15 cellular contexts compared by ENCODE assay signal in the genomic region with DNA sequence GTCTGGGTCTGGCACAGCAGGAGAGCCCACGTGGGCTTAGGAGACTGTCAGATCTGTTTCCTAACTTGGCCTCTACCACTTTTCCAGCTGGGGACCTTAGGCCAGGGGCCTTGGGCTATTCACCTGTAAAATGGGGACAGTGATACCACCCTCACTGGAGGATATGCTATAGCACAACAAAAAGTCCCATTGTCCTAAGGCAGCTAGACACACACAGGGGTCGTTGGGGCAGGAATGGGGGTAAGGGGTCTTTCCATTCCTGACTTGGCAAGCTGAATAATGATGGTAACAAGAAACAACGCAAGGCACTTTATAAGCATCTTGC. TPM values are rescaled to one million over a fixed set of nuclear protein-coding genes. Genes with fewer than 3 reads are reported as not detected.
A peak's percentile ranks its signal among the peaks of the same experiment; 100 is the strongest.
DNase-seq lines count a peak whose midpoint lies in the region; ATAC-seq and TF ChIP-seq lines count a peak whose summit lies in the region.
"Had no signal": no experiment of that assay in that cellular context is flagged by ENCODE, and none has a peak within 500 bp of the region (broad histone marks: within the 10 kb centered on the region; RNA-seq: fewer than 3 reads in every experiment).

No MANE protein-coding gene starts in this region.

- no peak for DNase-seq in activated CD4-positive, alpha-beta T cell treated with anti-CD3 and anti-CD28 coated beads for 36 hours
- no peak for DNase-seq in activated CD4-positive, alpha-beta T cell treated with anti-CD3 and anti-CD28 coated beads, Interleukin-2, amount 50 U/mL, for 1 hour
- DNase-seq in effector memory CD8-positive, alpha-beta T cell = no peak
- DNase-seq in spleen (no peak), testis (no peak)
- DNase-seq: activated gamma-delta T cell, NCI-H1417 treated with DMSO at 0.1 percent for 48 hours, NCI-H526 treated with DMSO at 0.1 percent for 48 hours, SIG-M5 had no signal

- TF ChIP-seq CTCF in OCI-LY3 (IDR thresholded peaks at IDR 0.05; ENCODE audit: low read depth, low read length) (no peak), spleen (IDR thresholded peaks at IDR 0.05 in 8 of 11, conservative IDR thresholded peaks at IDR 0.05 in 3 of 11) (no peak), testis (IDR thresholded peaks at IDR 0.05) (no peak)

- H3K4me2 ChIP-seq in OCI-LY3 (ENCODE audit: low read length) = peak overlapping the region; percentile 6; the same call in 1 of the 2 replicates
- H3K4me2 ChIP-seq: A549 had no signal

- 45 to 50% (median 45%) methylated on average over 3 of the region's 3 CpGs for WGBS in spleen, 5 donors
- WGBS in testis, 2 donors = 66 to 72% methylated on average over 3 of the region's 3 CpGs

- peaks cover 78% of the 10 kb centered on the region for H3K4me1 ChIP-seq in OCI-LY3 (ENCODE audit: low read length)
- peaks cover 69 to 100% (median 98%) of the 10 kb centered on the region in 6 donors for H3K4me1 ChIP-seq in spleen
- H3K4me1 ChIP-seq in testis = peaks cover 50% of the 10 kb centered on the region

- peaks cover 24% of the 10 kb centered on the region for H3K79me2 ChIP-seq in OCI-LY3 (ENCODE audit: low read length)

- H4K20me1 ChIP-seq in OCI-LY3 (ENCODE audit: insufficient read depth, low read length) = no peaks in the 10 kb centered on the region

- H3K4me3 ChIP-seq in OCI-LY3 (ENCODE audit: low read length) = no peak overlapping the region
- H3K4me3 ChIP-seq in spleen = peak overlapping the region in 1 of 8 donors; percentile 30
- no peak overlapping the region for H3K4me3 ChIP-seq in testis
- H3K4me3 ChIP-seq: A549, mucosa of descending colon had no signal

- CTCF ChIA-PET in activated CD4-positive, alpha-beta T cell treated with anti-CD3 and anti-CD28 coated beads for 36 hours (lab: Charles Lee) = interaction anchor here (0.6 to 4.4 kb wide), 14 partner anchors 10 to 1481 kb away, joined by 3 to 23 read pairs (median 4); partner anchors contain the start of genes PDXP and POLR2F

- H2AFZ ChIP-seq in OCI-LY3 (ENCODE audit: low read depth, low read length) = no peak overlapping the region

- H3K4me3 Mint-ChIP-seq in activated CD4-positive, alpha-beta T cell treated with anti-CD3 and anti-CD28 coated beads for 36 hours = no peak overlapping the region
- peak overlapping the region; percentile 94 to 99 for H3K4me3 Mint-ChIP-seq in effector memory CD8-positive, alpha-beta T cell

- ATAC-seq in activated CD4-positive, alpha-beta T cell treated with anti-CD3 and anti-CD28 coated beads for 36 hours = no peak
- no peak for ATAC-seq in effector memory CD8-positive, alpha-beta T cell (replicated peaks)
- ATAC-seq in HG02798 (IDR thresholded peaks at IDR 0.05; ENCODE audit: poor library complexity, unreplicated experiment) = no peak
- no peak for ATAC-seq in GM18867 (IDR thresholded peaks at IDR 0.05; ENCODE audit: unreplicated experiment)
- ATAC-seq: mucosa of descending colon, sciatic nerve had no signal

- no peaks in the 10 kb centered on the region for H3K9me3 ChIP-seq in OCI-LY3 (ENCODE audit: insufficient read depth, low read length)
- H3K9me3 ChIP-seq in spleen = no peaks in the 10 kb centered on the region
- H3K9me3 ChIP-seq in testis = no peaks in the 10 kb centered on the region
- H3K9me3 ChIP-seq: A549, mucosa of descending colon had no signal

- H3K27me3 Mint-ChIP-seq in activated CD4-positive, alpha-beta T cell treated with anti-CD3 and anti-CD28 coated beads for 36 hours = no peaks in the 10 kb centered on the region
- no peaks in the 10 kb centered on the region for H3K27me3 Mint-ChIP-seq in effector memory CD8-positive, alpha-beta T cell

- H3K36me3 ChIP-seq in OCI-LY3 (replicated peaks; ENCODE audit: low read depth, low read length) (peaks cover 8% of the 10 kb centered on the region), spleen (peaks cover 0 to 21% (median 7%) of the 10 kb centered on the region in 6 donors), testis (ENCODE audit: low read depth, missing control alignments) (no peaks in the 10 kb centered on the region)

- peak overlapping the region; percentile 11; the same call in 1 of the 2 replicates for H3K9ac ChIP-seq in OCI-LY3 (ENCODE audit: low read length)

- TF ChIP-seq POLR2A in spleen (IDR thresholded peaks at IDR 0.05) = no peak
- no peak for TF ChIP-seq POLR2A in testis (IDR thresholded peaks at IDR 0.05)

- H3K27ac Mint-ChIP-seq in activated CD4-positive, alpha-beta T cell treated with anti-CD3 and anti-CD28 coated beads for 36 hours = peak overlapping the region; percentile 65
- peak overlapping the region; percentile 86 to 96 for H3K27ac Mint-ChIP-seq in effector memory CD8-positive, alpha-beta T cell

- intact Hi-C loops in activated CD4-positive, alpha-beta T cell treated with anti-CD3 and anti-CD28 coated beads for 36 hours (cut with DNase I, micrococcal nuclease) = loop anchor here in 1 of 2 experiments (5.0 kb wide), 1 partner anchor 170 kb away; the partner anchor contains the start of gene GCAT
- intact Hi-C loops in spleen (cut with DNase I; ENCODE audit: low total_unique reads) = no loop called here
- intact Hi-C loops in testis (cut with DNase I; ENCODE audit: low total_unique reads) = no loop called here

- POLR2A ChIA-PET in activated CD4-positive, alpha-beta T cell treated with anti-CD3 and anti-CD28 coated beads for 36 hours (lab: Charles Lee) = interaction anchor here (1.6 to 1.8 kb wide), 2 partner anchors 10 to 21 kb away, joined by 8 to 10 read pairs; partner anchors contain the start of gene PDXP

- peaks cover 14% of the 10 kb centered on the region for H3K36me3 Mint-ChIP-seq in activated CD4-positive, alpha-beta T cell treated with anti-CD3 and anti-CD28 coated beads for 36 hours (ENCODE audit: low read depth)
- peaks cover 20% of the 10 kb centered on the region for H3K36me3 Mint-ChIP-seq in effector memory CD8-positive, alpha-beta T cell (ENCODE audit: insufficient read depth)

- H3K27ac ChIP-seq in OCI-LY3 (ENCODE audit: low read length) (peak overlapping the region; percentile 41; the same call in 1 of the 2 replicates), spleen (peak overlapping the region; percentile 36 to 96 (median 90)), testis (peak overlapping the region in 1 of 2 donors; percentile 25)
- H3K27ac ChIP-seq: A549 had no signal

- H3K4me1 Mint-ChIP-seq in activated CD4-positive, alpha-beta T cell treated with anti-CD3 and anti-CD28 coated beads for 36 hours = peaks cover 70% of the 10 kb centered on the region
- H3K4me1 Mint-ChIP-seq in effector memory CD8-positive, alpha-beta T cell (ENCODE audit: low read depth in 2 of 2) = peaks cover 60 to 64% of the 10 kb centered on the region in 2 donors

- no peaks in the 10 kb centered on the region for H3K9me3 Mint-ChIP-seq in activated CD4-positive, alpha-beta T cell treated with anti-CD3 and anti-CD28 coated beads for 36 hours (ENCODE audit: low read depth)
- no peaks in the 10 kb centered on the region for H3K9me3 Mint-ChIP-seq in effector memory CD8-positive, alpha-beta T cell

- H3K27me3 ChIP-seq in OCI-LY3 (ENCODE audit: low read depth, low read length) = no peaks in the 10 kb centered on the region
- peaks cover 0 to 8% (median 0%) of the 10 kb centered on the region in 7 donors for H3K27me3 ChIP-seq in spleen (replicated peaks in 1 of 7)
- H3K27me3 ChIP-seq in testis = no peaks in the 10 kb centered on the region

RNA-seq across cellular contexts. Expression of gene SH3BP1, which starts 2.6 kb away (rescaled TPM):
- total RNA-seq in activated CD4-positive, alpha-beta T cell treated with anti-CD3 and anti-CD28 coated beads for 36 hours = 10 to 100 TPM; 86.5 to 98.2 TPM
- total RNA-seq in spleen (10 to 100 TPM; 38.0 to 78.9 (median 61.2) TPM), testis (10 to 100 TPM; 15.7 to 23.6 TPM)
- polyA plus RNA-seq in spleen (10 to 100 TPM; 17.7 to 51.7 (median 35.2) TPM), testis (ENCODE audit: insufficient read depth, low read depth, low replicate concordance) (11.9 TPM)

RNA-seq across cellular contexts. Expression of gene PDXP, which starts 21.6 kb away (rescaled TPM):
- total RNA-seq in activated CD4-positive, alpha-beta T cell treated with anti-CD3 and anti-CD28 coated beads for 36 hours = 10 to 100 TPM; 35.8 to 37.8 TPM
- 10 to 100 TPM in 5 of 7 donors, 1 to 10 TPM in 2; 9.3 to 17.8 (median 11.2) TPM for total RNA-seq in spleen
- 10 to 100 TPM; 14.7 to 26.6 (median 15.4) TPM for polyA plus RNA-seq in spleen
- 100 to 1,000 TPM in 1 of 2 donors, 10 to 100 TPM in 1; 95.7 to 117 TPM for total RNA-seq in testis
- 51.9 TPM for polyA plus RNA-seq in testis (ENCODE audit: insufficient read depth, low read depth, low replicate concordance)

RNA-seq across cellular contexts. Expression of gene GGA1, which starts 28.3 kb away (rescaled TPM):
- total RNA-seq in activated CD4-positive, alpha-beta T cell treated with anti-CD3 and anti-CD28 coated beads for 36 hours = 10 to 100 TPM; 55.4 to 66.6 TPM
- 100 to 1,000 TPM in 1 of 7 donors, 10 to 100 TPM in 6; 67.6 to 115 (median 82.6) TPM for total RNA-seq in spleen
- 100 to 1,000 TPM in 2 of 3 donors, 10 to 100 TPM in 1; 43.4 to 134 (median 121) TPM for polyA plus RNA-seq in spleen
- total RNA-seq in testis = 100 to 1,000 TPM; 274 to 359 TPM
- 354 TPM for polyA plus RNA-seq in testis (ENCODE audit: insufficient read depth, low read depth, low replicate concordance)

RNA-seq across cellular contexts. Expression of gene LGALS1, which starts 38.5 kb away (rescaled TPM):
- 100 to 1,000 TPM; 522 to 663 TPM for total RNA-seq in activated CD4-positive, alpha-beta T cell treated with anti-CD3 and anti-CD28 coated beads for 36 hours
- total RNA-seq in spleen = 100 to 1,000 TPM; 158 to 544 (median 389) TPM
- 100 to 1,000 TPM; 371 to 519 (median 445) TPM for polyA plus RNA-seq in spleen
- 100 to 1,000 TPM; 466 to 960 TPM for total RNA-seq in testis
- polyA plus RNA-seq in testis (ENCODE audit: insufficient read depth, low read depth, low replicate concordance) = 681 TPM

RNA-seq across cellular contexts. Expression of gene NOL12, which starts 49.2 kb away (rescaled TPM):
- 10 to 100 TPM; 37.1 to 42.3 TPM for total RNA-seq in activated CD4-positive, alpha-beta T cell treated with anti-CD3 and anti-CD28 coated beads for 36 hours
- 10 to 100 TPM; 24.0 to 55.3 (median 30.2) TPM for total RNA-seq in spleen
- 10 to 100 TPM; 28.5 to 33.9 (median 31.1) TPM for polyA plus RNA-seq in spleen
- total RNA-seq in testis = 10 to 100 TPM; 46.6 to 51.2 TPM
- 76.2 TPM for polyA plus RNA-seq in testis (ENCODE audit: insufficient read depth, low read depth, low replicate concordance)
